ENCODE assay signal across 1 cellular context in genomic region chr2:5444854-5445253, GRCh38.
TF ChIP-seq lines count a peak whose summit lies in the region.

No MANE protein-coding gene starts in this region.

TF ChIP-seq in H1, 55 proteins besides CTCF, POLR2A, EP300 and RAD21:
- TF ChIP-seq SIN3A (conservative IDR thresholded peaks at IDR 0.05 in 1 of 2, IDR thresholded peaks at IDR 0.05 in 1 of 2; ENCODE audit: low read depth in 1 of 2, low read length in 2 of 2) = no peak
- no peak for TF ChIP-seq SRF (IDR thresholded peaks at IDR 0.05; ENCODE audit: low read depth, low read length)
- no peak for TF ChIP-seq JUND (IDR thresholded peaks at IDR 0.05; ENCODE audit: low read length)
- TF ChIP-seq FOSL1 (IDR thresholded peaks at IDR 0.05; ENCODE audit: insufficient read depth, low read depth, low read length) = no peak
- TF ChIP-seq SUZ12 (IDR thresholded peaks at IDR 0.05; ENCODE audit: low read length) = no peak
